Comparison of ENCODE assay signal across 7 cellular contexts in genomic region chr11:45917286-45917622, GRCh38. TPM values are rescaled to one million over a fixed set of nuclear protein-coding genes. Genes with fewer than 3 reads are reported as not detected.
A peak's percentile ranks its signal among the peaks of the same experiment; 100 is the strongest.
DNase-seq lines count a peak whose midpoint lies in the region; ATAC-seq and TF ChIP-seq lines count a peak whose summit lies in the region.

No MANE protein-coding gene starts in this region.

- H3K4me1 ChIP-seq in PC-3 (ENCODE audit: insufficient read depth, low read length) (peaks cover 3% of the 10 kb centered on the region; the same call in 1 of the 2 replicates), esophagus squamous epithelium (peaks cover 24 to 61% (median 28%) of the 10 kb centered on the region in 3 donors), psoas muscle (peaks cover 19% of the 10 kb centered on the region)

- H3K9ac ChIP-seq in PC-3 (ENCODE audit: low read length), result peak overlapping the region; percentile 82

- WGBS in esophagus squamous epithelium, 2 donors, result 25% methylated on average over 3 of the region's 16 CpGs; no CpG with 5 or more reads in 1 of the 2 donors
- WGBS in psoas muscle, 3 donors, result 4 to 8% (median 5%) methylated on average over 16 of the region's 16 CpGs

- peaks cover 14% of the 10 kb centered on the region for H3K79me2 ChIP-seq in PC-3 (ENCODE audit: low read length)

- peak; percentile 3 for ATAC-seq in GM21723 (IDR thresholded peaks at IDR 0.05; ENCODE audit: unreplicated experiment)
- no peak for ATAC-seq in PC-3
- no peak for ATAC-seq in psoas muscle
- no peak for ATAC-seq in HG03520 (IDR thresholded peaks at IDR 0.05; ENCODE audit: unreplicated experiment)

- BruUV-seq in PC-3 (replicated peaks; lab: Mats Ljungman, UMichigan), result no TSS peak

- H3K27ac ChIP-seq in PC-3 (ENCODE audit: low read length), result peak overlapping the region; percentile 69
- H3K27ac ChIP-seq in esophagus squamous epithelium, result peak overlapping the region; percentile 88 to 92 (median 90)
- peak overlapping the region; percentile 97 for H3K27ac ChIP-seq in psoas muscle

- intact Hi-C loops in PC-3 (cut with micrococcal nuclease), result no loop called here
- intact Hi-C loops in esophagus squamous epithelium (cut with DNase I), result no loop called here
- intact Hi-C loops in psoas muscle (cut with DNase I), result loop anchor here (5.0 to 10.0 kb wide), 2 partner anchors 45 to 52 kb away; no protein-coding TSS in a partner anchor

- TF ChIP-seq CTCF in PC-3 (conservative IDR thresholded peaks at IDR 0.05; ENCODE audit: low read depth, low read length), result no peak
- no peak for TF ChIP-seq CTCF in esophagus squamous epithelium (IDR thresholded peaks at IDR 0.05)
- no peak for TF ChIP-seq CTCF in psoas muscle (IDR thresholded peaks at IDR 0.05)

- no peak for TF ChIP-seq POLR2A in esophagus squamous epithelium (IDR thresholded peaks at IDR 0.05)

- peak overlapping the region; percentile 96 for H3K4me3 ChIP-seq in PC-3 (ENCODE audit: low read length)
- peak overlapping the region; percentile 66 to 89 (median 86) for H3K4me3 ChIP-seq in esophagus squamous epithelium
- H3K4me3 ChIP-seq in psoas muscle, result peak overlapping the region; percentile 100

- DNase-seq in PC-3 (no peak), esophagus squamous epithelium (lab: John Stamatoyannopoulos, UW) (no peak), psoas muscle (peak in 1 of 2 donors; percentile 64), activated gamma-delta T cell (lab: John Stamatoyannopoulos, UW) (no peak), NCI-H1105 (lab: John Stamatoyannopoulos, UW) (no peak)

- H4K20me1 ChIP-seq in PC-3 (ENCODE audit: low read length), result no peaks in the 10 kb centered on the region

- H3F3A ChIP-seq in PC-3 (ENCODE audit: low read length, unreplicated experiment), result no peaks in the 10 kb centered on the region

- H3K36me3 ChIP-seq in PC-3 (ENCODE audit: low read depth, low read length) (no peaks in the 10 kb centered on the region; the same call in 1 of the 2 replicates), esophagus squamous epithelium (peaks cover 16 to 41% (median 23%) of the 10 kb centered on the region in 3 donors), psoas muscle (ENCODE audit: insufficient read depth in 1 of 2, low read depth in 1 of 2) (peaks cover 3 to 40% of the 10 kb centered on the region in 2 donors)

- CTCF ChIA-PET in PC-3 (lab: Charles Lee), result interaction anchor here (0.5 kb wide), 1 partner anchor 1537 kb away, joined by 9 read pairs; no protein-coding TSS in a partner anchor

- peak overlapping the region; percentile 94 for H2AFZ ChIP-seq in PC-3 (ENCODE audit: low read length)

- POLR2A ChIA-PET in PC-3 (lab: Charles Lee; ENCODE audit: unreplicated experiment), result no interaction called here

- no peaks in the 10 kb centered on the region for H3K9me3 ChIP-seq in PC-3 (ENCODE audit: low read length)
- H3K9me3 ChIP-seq in esophagus squamous epithelium, result no peaks in the 10 kb centered on the region
- H3K9me3 ChIP-seq in psoas muscle, result no peaks in the 10 kb centered on the region

- peak overlapping the region; percentile 98 for H3K4me2 ChIP-seq in PC-3 (ENCODE audit: low read length)

- no peaks in the 10 kb centered on the region for H3K27me3 ChIP-seq in PC-3 (ENCODE audit: low read length)
- peaks cover 0 to 9% (median 0%) of the 10 kb centered on the region in 4 donors for H3K27me3 ChIP-seq in esophagus squamous epithelium
- peaks cover 0 to 5% (median 5%) of the 10 kb centered on the region in 3 donors for H3K27me3 ChIP-seq in psoas muscle (ENCODE audit: insufficient read depth in 3 of 3, low read length in 2 of 3)

- H3K9me2 ChIP-seq in PC-3 (replicated peaks; ENCODE audit: low read length), result no peaks in the 10 kb centered on the region

RNA-seq across cellular contexts. Expression of gene PEX16, which starts 0.4 kb away (rescaled TPM):
- total RNA-seq in PC-3 (2014; rRNA removed) (43.5 and 56.7 TPM in 2 replicates), esophagus squamous epithelium (10 to 100 TPM; 18.3 to 25.5 (median 22.1) TPM), psoas muscle (10 to 100 TPM; 12.1 to 23.5 (median 14.2) TPM)
- polyA plus RNA-seq in psoas muscle, result 10 to 100 TPM; 19.7 to 23.5 (median 21.3) TPM

RNA-seq across cellular contexts. Expression of gene LARGE2, which starts 5.2 kb away (rescaled TPM):
- total RNA-seq in PC-3 (2014; rRNA removed) (18.4 and 19.6 TPM in 2 replicates), esophagus squamous epithelium (10 to 100 TPM; 12.4 to 18.3 (median 15.5) TPM), psoas muscle (not detected)
- polyA plus RNA-seq in psoas muscle, result under 1 TPM in 1 of 3 donors, not detected in 2; 0.13 TPM

RNA-seq across cellular contexts. Expression of gene FREY1, which starts 10.2 kb away (rescaled TPM):
- 0.15 and 2.1 TPM in 2 replicates for total RNA-seq in PC-3 (2014; rRNA removed)
- 1 to 10 TPM in 2 of 4 donors, under 1 TPM in 1, not detected in 1; 0.57 to 2.1 (median 1.2) TPM for total RNA-seq in esophagus squamous epithelium
- under 1 TPM in 2 of 4 donors, not detected in 2; 0.37 to 0.56 TPM for total RNA-seq in psoas muscle
- under 1 TPM in 1 of 3 donors, not detected in 2; 0.14 TPM for polyA plus RNA-seq in psoas muscle

RNA-seq across cellular contexts. Expression of gene MAPK8IP1, which starts 31.8 kb away (rescaled TPM):
- total RNA-seq in PC-3 (2014; rRNA removed), result 7.1 and 10.5 TPM in 2 replicates
- total RNA-seq in esophagus squamous epithelium, result 1 to 10 TPM in 3 of 4 donors, under 1 TPM in 1; 0.57 to 4.0 (median 1.3) TPM
- 1 to 10 TPM; 1.3 to 2.6 (median 2.0) TPM for total RNA-seq in psoas muscle
- polyA plus RNA-seq in psoas muscle, result under 1 TPM; 0.53 to 1.00 (median 0.82) TPM

Comparison
In these comparisons a context has a peak if more than half of its experiments do, and no peak if none do; other contexts are left out.
1. RNA of gene LARGE2, which starts 5.2 kb away (total RNA-seq): 18.4 to 19.6 TPM in PC-3 and 12.4 to 18.3 TPM in esophagus squamous epithelium; not detected in psoas muscle; every median in the first group is over 10 times any median in the second.
2. intact Hi-C loops: an anchor here in psoas muscle (5.0 to 10.0 kb wide); none called in PC-3 and esophagus squamous epithelium.
3. Peak in every context shown above with its lines, with median percentiles within 50 percentile points of each other: H3K27ac ChIP-seq and H3K4me3 ChIP-seq.